In the genomic region with DNA sequence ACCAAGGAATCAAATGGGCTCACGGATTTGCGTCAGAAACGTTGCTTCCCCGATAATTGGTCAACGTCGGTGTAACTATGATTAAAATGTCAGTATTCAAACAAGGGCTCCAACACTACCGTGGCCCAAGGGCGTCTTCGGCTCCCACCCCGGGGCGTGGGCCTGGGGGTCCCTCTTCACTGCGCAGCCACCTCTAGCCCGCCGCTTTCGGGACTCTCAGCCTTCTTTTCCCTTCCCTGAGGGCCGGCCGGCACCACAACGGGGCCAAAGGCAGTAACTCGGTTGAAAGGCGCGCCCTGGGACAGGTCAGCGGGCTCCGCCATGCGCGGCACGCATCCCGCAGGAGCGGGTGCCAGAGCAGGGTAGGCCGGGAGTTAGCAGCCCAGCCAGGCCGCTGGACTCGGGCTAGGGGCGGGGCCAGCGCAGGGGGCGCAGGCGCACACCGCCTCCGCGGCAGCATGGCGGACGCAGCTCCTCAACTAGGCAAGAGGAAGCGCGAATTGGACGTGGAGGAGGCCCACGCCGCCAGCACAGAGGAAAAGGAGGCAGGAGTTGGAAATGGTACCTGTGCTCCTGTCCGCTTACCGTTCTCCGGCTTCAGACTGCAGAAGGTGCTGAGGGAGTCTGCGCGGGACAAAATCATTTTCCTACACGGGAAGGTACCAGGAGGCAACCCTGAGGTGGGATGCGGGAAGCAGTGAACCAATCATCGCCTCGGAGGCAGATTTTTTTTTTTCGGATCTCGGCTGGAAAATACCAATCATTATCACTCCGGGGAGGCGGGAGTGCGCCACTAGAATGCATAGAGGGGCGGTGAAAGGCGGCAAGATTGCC, we compare ENCODE assay signal across 8 cellular contexts. TPM values are rescaled to one million over a fixed set of nuclear protein-coding genes. Genes with fewer than 3 reads are reported as not detected.
DNase-seq lines count a peak whose midpoint lies in the region; ATAC-seq, FAIRE-seq and TF ChIP-seq lines count a peak whose summit lies in the region.

A gene with protein sequence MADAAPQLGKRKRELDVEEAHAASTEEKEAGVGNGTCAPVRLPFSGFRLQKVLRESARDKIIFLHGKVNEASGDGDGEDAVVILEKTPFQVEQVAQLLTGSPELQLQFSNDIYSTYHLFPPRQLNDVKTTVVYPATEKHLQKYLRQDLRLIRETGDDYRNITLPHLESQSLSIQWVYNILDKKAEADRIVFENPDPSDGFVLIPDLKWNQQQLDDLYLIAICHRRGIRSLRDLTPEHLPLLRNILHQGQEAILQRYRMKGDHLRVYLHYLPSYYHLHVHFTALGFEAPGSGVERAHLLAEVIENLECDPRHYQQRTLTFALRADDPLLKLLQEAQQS (plus strand): TSS at position 438 of the 834 bp plus-strand sequence. CDS start 21 bp downstream, at position 459.

- H3K36me3 ChIP-seq in kidney (ENCODE audit: control insufficient read depth in 1 of 2, insufficient read depth in 2 of 2, low read length in 2 of 2), result peaks cover 0 to 2% of the 10 kb centered on the region in 2 donors

- H3K9me3 ChIP-seq in kidney (ENCODE audit: control insufficient read depth in 1 of 2, low read length in 2 of 2), result no peaks in the 10 kb centered on the region

- H3K9ac ChIP-seq in kidney (ENCODE audit: low read length in 2 of 2), result peak within 1 kb of the TSS; percentile 91 to 93

- no peak for FAIRE-seq in kidney (lab: Jason Lieb, UNC)

- intact Hi-C loops in kidney (cut with DNase I), result no loop called here

- TF ChIP-seq CTCF in kidney (IDR thresholded peaks at IDR 0.05; ENCODE audit: borderline replicate concordance, extremely low read depth, insufficient read depth), result no peak

- ATAC-seq in GM19035 (IDR thresholded peaks at IDR 0.05; ENCODE audit: unreplicated experiment) (peak; percentile 86), HG03342 (IDR thresholded peaks at IDR 0.05; ENCODE audit: unreplicated experiment) (peak; percentile 90)

- H3K27ac ChIP-seq in kidney (ENCODE audit: low read depth in 2 of 2, low read length in 2 of 2), result peak within 1 kb of the TSS; percentile 89 to 96

- H3K4me3 ChIP-seq in kidney (ENCODE audit: low read length in 2 of 2), result peak within 1 kb of the TSS; percentile 74 to 97

- H3K4me1 ChIP-seq in kidney (ENCODE audit: control insufficient read depth in 1 of 2, insufficient read depth in 1 of 2, low read depth in 1 of 2, low read length in 2 of 2), result peaks cover 0 to 7% of the 10 kb centered on the region in 2 donors

- DNase-seq in AG20443 (ENCODE audit: low spot score) (peak; percentile 100), NCI-H460 (ENCODE audit: extremely low read depth, low read depth) (peak; percentile 79), cerebellar nuclear complex (lab: John Stamatoyannopoulos, UW) (peak; percentile 58 to 87), kidney (peak; percentile 96)
- DNase-seq in activated CD4-positive, CD25-positive, alpha-beta regulatory T cell treated with anti-CD3 and anti-CD28 coated beads, Interleukin-2, amount 50 U/mL, for 72 hours, result peak; percentile 90
- DNase-seq in stimulated activated CD4-positive, alpha-beta T cell treated with anti-CD3 and anti-CD28 coated beads, Interleukin-15, amount 100 ng/mL, for 24 hours, result peak; percentile 91

RNA-seq across cellular contexts. Expression of the gene that starts here (rescaled TPM):
- 35.9 and 38.2 TPM in 2 replicates for total RNA-seq in NCI-H460 (2014; rRNA removed; shearing (Covaris generic))
- 16.9 and 17.2 TPM in 2 replicates for polyA plus RNA-seq in NCI-H460 (2014; cell fraction: nucleus; rRNA removed)
- 24.2 TPM for total RNA-seq in kidney
- 23.9 TPM for polyA plus RNA-seq in kidney (ENCODE audit: insufficient read depth, low read depth, low replicate concordance)

Comparison
In these comparisons a context has a peak if more than half of its experiments do, and no peak if none do; other contexts are left out.
1. Peak in every context shown above with its lines: DNase-seq, ATAC-seq, H3K4me3 ChIP-seq and H3K27ac ChIP-seq.